19 cellular contexts compared by ENCODE assay signal in the genomic region with DNA sequence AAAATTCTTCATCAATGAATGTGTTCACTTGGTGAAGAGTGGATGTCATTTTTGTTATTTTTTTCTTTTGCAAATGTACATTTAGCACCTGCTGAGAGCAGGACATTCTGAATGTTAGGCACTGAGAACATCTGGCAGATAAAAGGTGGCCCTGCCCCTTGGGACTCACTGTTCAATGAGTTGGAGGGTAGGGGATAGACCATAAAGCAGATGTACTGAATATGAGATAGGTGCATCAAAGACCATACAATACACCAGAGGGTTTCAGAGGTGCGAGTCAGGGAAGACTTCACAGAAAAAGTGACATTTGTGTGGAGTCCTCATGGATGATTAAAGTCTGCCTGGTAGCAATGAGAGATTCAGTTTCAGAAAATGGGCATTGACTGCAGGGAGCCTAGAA. TPM values are rescaled to one million over a fixed set of nuclear protein-coding genes. Genes with fewer than 3 reads are reported as not detected.
DNase-seq lines count a peak whose midpoint lies in the region; ATAC-seq and TF ChIP-seq lines count a peak whose summit lies in the region.
"Had no signal": no experiment of that assay in that cellular context is flagged by ENCODE, and none has a peak within 500 bp of the region (broad histone marks: within the 10 kb centered on the region; RNA-seq: fewer than 3 reads in every experiment).

No MANE protein-coding gene starts in this region.

- peaks cover 0 to 36% (median 14%) of the 10 kb centered on the region in 11 experiments; a peak in 15 of 22 replicates for H4K20me1 ChIP-seq in BLaER1 treated with 17β-estradiol and CSF1 and Interleukin-3, amounts not matched to agents 10 nM and 100 nM

- no peak overlapping the region for H3K27ac ChIP-seq in BLaER1 treated with 17β-estradiol and CSF1 and Interleukin-3, amounts not matched to agents 10 nM and 100 nM
- H3K27ac ChIP-seq in esophagus muscularis mucosa (replicated peaks in 1 of 4) = no peak overlapping the region
- H3K27ac ChIP-seq: C4-2B, SJSA1 had no signal

- H3K4me1 ChIP-seq in BLaER1 treated with 17β-estradiol and CSF1 and Interleukin-3, amounts not matched to agents 10 nM and 100 nM = peaks cover 7 to 33% (median 23%) of the 10 kb centered on the region in 10 experiments; a peak in 16 of 20 replicates
- no peaks in the 10 kb centered on the region for H3K4me1 ChIP-seq in esophagus muscularis mucosa
- H3K4me1 ChIP-seq: SJSA1 had no signal

- DNase-seq in activated CD8-positive, alpha-beta T cell treated with anti-CD3 and anti-CD28 coated beads for 36 hours = no peak
- DNase-seq in activated CD8-positive, alpha-beta T cell treated with anti-CD3 and anti-CD28 coated beads, Interleukin-2, amount 10 ng/mL, durations not matched to agents 7 days and 5 days = no peak
- DNase-seq in NCI-H2171 (lab: John Stamatoyannopoulos, UW) (peak; percentile 17), esophagus muscularis mucosa (ENCODE audit: extremely low spot score) (peak; percentile 31), NOMO-1 (lab: John Stamatoyannopoulos, UW; ENCODE audit: unreplicated experiment in 2 of 2) (no peak), posterior vena cava (ENCODE audit: low spot score) (no peak)
- DNase-seq: 8988T, EL, GF-D8, KG1, NCI-H1105, NCI-H2029, NCI-H446 treated with DMSO at 0.1 percent for 48 hours, NCI-H526 treated with DMSO at 0.1 percent for 48 hours had no signal

- H3K36me3 Mint-ChIP-seq in activated CD8-positive, alpha-beta T cell treated with anti-CD3 and anti-CD28 coated beads for 36 hours (ENCODE audit: low read depth) = peaks cover 14% of the 10 kb centered on the region
- no peaks in the 10 kb centered on the region for H3K36me3 Mint-ChIP-seq in activated CD8-positive, alpha-beta T cell treated with anti-CD3 and anti-CD28 coated beads, Interleukin-2, amount 10 ng/mL, durations not matched to agents 7 days and 5 days (ENCODE audit: low read depth)

- TF ChIP-seq POLR2A in esophagus muscularis mucosa (IDR thresholded peaks at IDR 0.05; ENCODE audit: low read depth) = no peak

- H3K9me3 ChIP-seq in BLaER1 treated with 17β-estradiol and CSF1 and Interleukin-3, amounts not matched to agents 10 nM and 100 nM (replicated peaks in 1 of 11) = peaks cover 0 to 14% (median 8%) of the 10 kb centered on the region in 11 experiments; a peak in 15 of 22 replicates
- no peaks in the 10 kb centered on the region for H3K9me3 ChIP-seq in esophagus muscularis mucosa
- H3K9me3 ChIP-seq: SJSA1 had no signal

- no peak overlapping the region for H3K4me3 Mint-ChIP-seq in activated CD8-positive, alpha-beta T cell treated with anti-CD3 and anti-CD28 coated beads for 36 hours
- no peak overlapping the region for H3K4me3 Mint-ChIP-seq in activated CD8-positive, alpha-beta T cell treated with anti-CD3 and anti-CD28 coated beads, Interleukin-2, amount 10 ng/mL, durations not matched to agents 7 days and 5 days

- ATAC-seq in activated CD8-positive, alpha-beta T cell treated with anti-CD3 and anti-CD28 coated beads for 36 hours = peak; percentile 42
- ATAC-seq in activated CD8-positive, alpha-beta T cell treated with anti-CD3 and anti-CD28 coated beads, Interleukin-2, amount 10 ng/mL, durations not matched to agents 7 days and 5 days = no peak
- ATAC-seq: HCT116, Right ventricle myocardium inferior had no signal

- no peak overlapping the region for H3K4me3 ChIP-seq in BLaER1 treated with 17β-estradiol and CSF1 and Interleukin-3, amounts not matched to agents 10 nM and 100 nM
- no peak overlapping the region for H3K4me3 ChIP-seq in esophagus muscularis mucosa
- H3K4me3 ChIP-seq: SJSA1 had no signal

- CTCF ChIA-PET in activated CD8-positive, alpha-beta T cell treated with anti-CD3 and anti-CD28 coated beads for 36 hours (lab: Charles Lee) = interaction anchor here (0.8 kb wide), 1 partner anchor 92 kb away, joined by 3 read pairs; no protein-coding TSS in a partner anchor
- CTCF ChIA-PET in activated CD8-positive, alpha-beta T cell treated with anti-CD3 and anti-CD28 coated beads, Interleukin-2, amount 10 ng/mL, durations not matched to agents 7 days and 5 days (lab: Charles Lee) = no interaction called here

- no peaks in the 10 kb centered on the region for H3K27me3 ChIP-seq in BLaER1 treated with 17β-estradiol and CSF1 and Interleukin-3, amounts not matched to agents 10 nM and 100 nM
- H3K27me3 ChIP-seq in esophagus muscularis mucosa = no peaks in the 10 kb centered on the region
- H3K27me3 ChIP-seq: SJSA1 had no signal

- POLR2A ChIA-PET in activated CD8-positive, alpha-beta T cell treated with anti-CD3 and anti-CD28 coated beads for 36 hours (lab: Charles Lee) = no interaction called here
- POLR2A ChIA-PET in activated CD8-positive, alpha-beta T cell treated with anti-CD3 and anti-CD28 coated beads, Interleukin-2, amount 10 ng/mL, durations not matched to agents 7 days and 5 days (lab: Charles Lee) = no interaction called here

- H3K4me1 Mint-ChIP-seq in activated CD8-positive, alpha-beta T cell treated with anti-CD3 and anti-CD28 coated beads for 36 hours (ENCODE audit: low read depth) = peaks cover 12% of the 10 kb centered on the region
- peaks cover 6% of the 10 kb centered on the region for H3K4me1 Mint-ChIP-seq in activated CD8-positive, alpha-beta T cell treated with anti-CD3 and anti-CD28 coated beads, Interleukin-2, amount 10 ng/mL, durations not matched to agents 7 days and 5 days (ENCODE audit: low read depth)

- no peaks in the 10 kb centered on the region for H3K27me3 Mint-ChIP-seq in activated CD8-positive, alpha-beta T cell treated with anti-CD3 and anti-CD28 coated beads for 36 hours
- H3K27me3 Mint-ChIP-seq in activated CD8-positive, alpha-beta T cell treated with anti-CD3 and anti-CD28 coated beads, Interleukin-2, amount 10 ng/mL, durations not matched to agents 7 days and 5 days (ENCODE audit: low read depth) = no peaks in the 10 kb centered on the region

- H3K9me3 Mint-ChIP-seq in activated CD8-positive, alpha-beta T cell treated with anti-CD3 and anti-CD28 coated beads for 36 hours = peaks cover 2% of the 10 kb centered on the region
- H3K9me3 Mint-ChIP-seq in activated CD8-positive, alpha-beta T cell treated with anti-CD3 and anti-CD28 coated beads, Interleukin-2, amount 10 ng/mL, durations not matched to agents 7 days and 5 days (ENCODE audit: insufficient read depth) = no peaks in the 10 kb centered on the region

- intact Hi-C loops in activated CD8-positive, alpha-beta T cell treated with anti-CD3 and anti-CD28 coated beads for 36 hours (cut with micrococcal nuclease) = no loop called here
- intact Hi-C loops in esophagus muscularis mucosa (cut with DNase I) = no loop called here
- intact Hi-C loops in posterior vena cava (cut with DNase I) = no loop called here

- H3K9ac ChIP-seq in BLaER1 treated with 17β-estradiol and CSF1 and Interleukin-3, amounts not matched to agents 10 nM and 100 nM = no peak overlapping the region

- 100% methylated on average over 1 of the region's 1 CpG for WGBS in esophagus muscularis mucosa

- H3K36me3 ChIP-seq in BLaER1 treated with 17β-estradiol and CSF1 and Interleukin-3, amounts not matched to agents 10 nM and 100 nM = peaks cover 0 to 6% (median 0%) of the 10 kb centered on the region in 11 experiments; a peak in 1 of 22 replicates
- H3K36me3 ChIP-seq in esophagus muscularis mucosa = no peaks in the 10 kb centered on the region
- H3K36me3 ChIP-seq: SJSA1 had no signal

- TF ChIP-seq CTCF in activated CD8-positive, alpha-beta T cell treated with anti-CD3 and anti-CD28 coated beads for 36 hours (IDR thresholded peaks at IDR 0.05) = no peak
- no peak for TF ChIP-seq CTCF in esophagus muscularis mucosa (IDR thresholded peaks at IDR 0.05)

- H3K4me2 ChIP-seq in BLaER1 treated with 17β-estradiol and CSF1 and Interleukin-3, amounts not matched to agents 10 nM and 100 nM = peak overlapping the region in 6 of 11 experiments; percentile 17 to 48 (median 36); a peak in 10 of 22 replicates

- no peak overlapping the region for H3K27ac Mint-ChIP-seq in activated CD8-positive, alpha-beta T cell treated with anti-CD3 and anti-CD28 coated beads for 36 hours
- H3K27ac Mint-ChIP-seq in activated CD8-positive, alpha-beta T cell treated with anti-CD3 and anti-CD28 coated beads, Interleukin-2, amount 10 ng/mL, durations not matched to agents 7 days and 5 days = no peak overlapping the region

- TF ChIP-seq EP300 in esophagus muscularis mucosa (IDR thresholded peaks at IDR 0.05) = no peak

RNA-seq across cellular contexts. Expression of gene EEFSEC, which starts 34.2 kb away (rescaled TPM):
- total RNA-seq in activated CD8-positive, alpha-beta T cell treated with anti-CD3 and anti-CD28 coated beads for 36 hours = 10 to 100 TPM; 19.2 to 19.6 TPM
- total RNA-seq in activated CD8-positive, alpha-beta T cell treated with anti-CD3 and anti-CD28 coated beads, Interleukin-2, amount 10 ng/mL, durations not matched to agents 7 days and 5 days = 10 to 100 TPM; 21.7 to 23.1 TPM
- total RNA-seq in esophagus muscularis mucosa (10 to 100 TPM in 3 of 4 donors, 1 to 10 TPM in 1; 9.1 to 17.4 (median 15.8) TPM), posterior vena cava (10 to 100 TPM; 12.9 to 13.0 TPM)

Comparison
In these comparisons a context has a peak if more than half of its experiments do, and no peak if none do; other contexts are left out.
1. DNase-seq: peak in NCI-H2171 (single experiment) and esophagus muscularis mucosa (single experiment); none in activated CD8-positive, alpha-beta T cell treated with anti-CD3 and anti-CD28 coated beads for 36 hours (single experiment), activated CD8-positive, alpha-beta T cell treated with anti-CD3 and anti-CD28 coated beads, Interleukin-2, amount 10 ng/mL, durations not matched to agents 7 days and 5 days (single experiment), NOMO-1 (0 of 2) and posterior vena cava (single experiment).